ENCODE assay signal across 24 cellular contexts in genomic region chr3:8507496-8507895, GRCh38. TPM values are rescaled to one million over a fixed set of nuclear protein-coding genes. Genes with fewer than 3 reads are reported as not detected.
DNase-seq lines count a peak whose midpoint lies in the region; ATAC-seq and TF ChIP-seq lines count a peak whose summit lies in the region.
"Had no signal": no experiment of that assay in that cellular context is flagged by ENCODE, and none has a peak within 500 bp of the region (broad histone marks: within the 10 kb centered on the region; RNA-seq: fewer than 3 reads in every experiment).

No MANE protein-coding gene starts in this region.

- no peaks in the 10 kb centered on the region for H3K36me3 Mint-ChIP-seq in activated CD4-positive, alpha-beta T cell treated with anti-CD3 and anti-CD28 coated beads for 36 hours (ENCODE audit: low read depth)
- H3K36me3 Mint-ChIP-seq in nephron (ENCODE audit: low read depth): peaks cover 18% of the 10 kb centered on the region
- H3K36me3 Mint-ChIP-seq: activated naive CD8-positive, alpha-beta T cell treated with anti-CD3 and anti-CD28 coated beads, Interleukin-2, amount 10 ng/mL, durations not matched to agents 7 days and 5 days had no signal

- no peak overlapping the region for H3K4me3 Mint-ChIP-seq in activated CD4-positive, alpha-beta T cell treated with anti-CD3 and anti-CD28 coated beads for 36 hours
- H3K4me3 Mint-ChIP-seq in nephron: no peak overlapping the region
- H3K4me3 Mint-ChIP-seq: activated naive CD8-positive, alpha-beta T cell treated with anti-CD3 and anti-CD28 coated beads, Interleukin-2, amount 10 ng/mL, durations not matched to agents 7 days and 5 days; type B pancreatic cell had no signal

- peaks cover 20% of the 10 kb centered on the region for H3K4me1 Mint-ChIP-seq in activated CD4-positive, alpha-beta T cell treated with anti-CD3 and anti-CD28 coated beads for 36 hours
- H3K4me1 Mint-ChIP-seq in nephron: peaks cover 76% of the 10 kb centered on the region
- H3K4me1 Mint-ChIP-seq: activated naive CD8-positive, alpha-beta T cell treated with anti-CD3 and anti-CD28 coated beads, Interleukin-2, amount 10 ng/mL, durations not matched to agents 7 days and 5 days had no signal

- 36 to 37% methylated on average over 3 of the region's 3 CpGs for WGBS in aorta, 2 donors

- ATAC-seq in activated CD4-positive, alpha-beta T cell treated with anti-CD3 and anti-CD28 coated beads for 36 hours: peak; percentile 14
- ATAC-seq in Panc1: no peak
- ATAC-seq in aorta (ENCODE audit: low FRiP score): no peak
- ATAC-seq in HG02981 (IDR thresholded peaks at IDR 0.05; ENCODE audit: unreplicated experiment): no peak
- ATAC-seq: stimulated activated naive CD8-positive, alpha-beta T cell treated with anti-CD3 and anti-CD28 coated beads, Interleukin-15, Interleukin-2, amounts not matched to agents 100 U/mL and 50 U/mL, for 24 hours had no signal

- CTCF ChIA-PET in activated CD4-positive, alpha-beta T cell treated with anti-CD3 and anti-CD28 coated beads for 36 hours (lab: Charles Lee): no interaction called here
- CTCF ChIA-PET in Panc1 (lab: Charles Lee): no interaction called here

- no peaks in the 10 kb centered on the region for H3K9me3 Mint-ChIP-seq in activated CD4-positive, alpha-beta T cell treated with anti-CD3 and anti-CD28 coated beads for 36 hours (ENCODE audit: low read depth)
- H3K9me3 Mint-ChIP-seq in nephron: no peaks in the 10 kb centered on the region
- H3K9me3 Mint-ChIP-seq: activated naive CD8-positive, alpha-beta T cell treated with anti-CD3 and anti-CD28 coated beads, Interleukin-2, amount 10 ng/mL, durations not matched to agents 7 days and 5 days had no signal

- H3K36me3 ChIP-seq in Panc1 (ENCODE audit: control insufficient read depth, insufficient read depth, low read length) (no peaks in the 10 kb centered on the region; the same call in 1 of the 2 replicates), aorta (ENCODE audit: control insufficient read depth in 1 of 2, insufficient read depth in 2 of 2, low read length in 1 of 2) (peaks cover 4 to 8% of the 10 kb centered on the region in 2 donors)
- H3K36me3 ChIP-seq: BE2C had no signal

- H3K4me3 ChIP-seq in Panc1 (ENCODE audit: low read depth in 2 of 2, low read length in 2 of 2): no peak overlapping the region
- peak overlapping the region; percentile 60 to 92 for H3K4me3 ChIP-seq in aorta (ENCODE audit: low read length in 2 of 2)
- H3K4me3 ChIP-seq: GM23248 had no signal

- no peak for DNase-seq in activated CD4-positive, alpha-beta T cell treated with anti-CD3 and anti-CD28 coated beads for 36 hours
- DNase-seq in activated CD4-positive, alpha-beta T cell treated with anti-CD3 and anti-CD28 coated beads, Interleukin-2, amount 50 U/mL, for 48 hours: no peak
- no peak for DNase-seq in Panc1 (ENCODE audit: low read depth, low spot score)
- DNase-seq in aorta: no peak
- DNase-seq in stimulated activated CD4-positive, alpha-beta T cell treated with anti-CD3 and anti-CD28 coated beads, Interleukin-4, amount 100 ng/mL, for 4 hours: no peak
- no peak for DNase-seq in activated naive CD4-positive, alpha-beta T cell (lab: John Stamatoyannopoulos, UW)
- DNase-seq: activated CD4-positive, alpha-beta T cell treated with anti-CD3 and anti-CD28 coated beads for 1 hour; activated naive CD8-positive, alpha-beta T cell treated with anti-CD3 and anti-CD28 coated beads, Interleukin-2, amount 10 ng/mL, durations not matched to agents 7 days and 5 days; BE2C; Calu3; caudate nucleus; EL; GM23248; Kasumi-1; NCI-H1092; NCI-H2081 treated with DMSO at 0.1 percent for 48 hours; NCI-H510A treated with DMSO at 0.1 percent for 48 hours; retina; stimulated activated naive CD8-positive, alpha-beta T cell treated with anti-CD3 and anti-CD28 coated beads, Interleukin-15, Interleukin-2, amounts not matched to agents 100 U/mL and 50 U/mL, for 24 hours had no signal

- in situ Hi-C loops in Panc1 (cut with HindIII; ENCODE audit: low pct_unique_long_range_greater_than_20kb, low sequenced_read_pairs): no loop called here

- H3K27me3 ChIP-seq in Panc1 (ENCODE audit: control insufficient read depth, insufficient read depth, low read length) (no peaks in the 10 kb centered on the region), aorta (ENCODE audit: control insufficient read depth in 1 of 2, insufficient read depth in 2 of 2, low read length in 1 of 2) (no peaks in the 10 kb centered on the region)
- H3K27me3 ChIP-seq: BE2C had no signal

- H3K27ac ChIP-seq in Panc1 (ENCODE audit: low read length) (peak overlapping the region; percentile 29; the same call in 1 of the 2 replicates), aorta (ENCODE audit: low read depth in 1 of 2, low read length in 2 of 2) (peak overlapping the region; percentile 18 to 52)
- H3K27ac ChIP-seq: 22Rv1, RWPE1 had no signal

- POLR2A ChIA-PET in activated CD4-positive, alpha-beta T cell treated with anti-CD3 and anti-CD28 coated beads for 36 hours (lab: Charles Lee): no interaction called here
- POLR2A ChIA-PET in Panc1 (lab: Charles Lee): no interaction called here

- no peak for TF ChIP-seq CTCF in Panc1 (IDR thresholded peaks at IDR 0.05)
- no peak for TF ChIP-seq CTCF in nephron (IDR thresholded peaks at IDR 0.05; ENCODE audit: unreplicated experiment in 3 of 3)

- H3K27me3 Mint-ChIP-seq in activated CD4-positive, alpha-beta T cell treated with anti-CD3 and anti-CD28 coated beads for 36 hours: peaks cover under 1% of the 10 kb centered on the region
- H3K27me3 Mint-ChIP-seq in nephron (ENCODE audit: low read depth): no peaks in the 10 kb centered on the region
- H3K27me3 Mint-ChIP-seq: type B pancreatic cell had no signal

- BruUV-seq in Panc1 (replicated peaks; lab: Mats Ljungman, UMichigan): no TSS peak

- no peak overlapping the region for H3K27ac Mint-ChIP-seq in activated CD4-positive, alpha-beta T cell treated with anti-CD3 and anti-CD28 coated beads for 36 hours
- peak overlapping the region in 2 of 3 experiments; percentile 80 to 87 for H3K27ac Mint-ChIP-seq in nephron
- H3K27ac Mint-ChIP-seq: activated naive CD8-positive, alpha-beta T cell treated with anti-CD3 and anti-CD28 coated beads, Interleukin-2, amount 10 ng/mL, durations not matched to agents 7 days and 5 days; type B pancreatic cell had no signal

- H3K4me1 ChIP-seq in Panc1 (ENCODE audit: control insufficient read depth, insufficient read depth, low read length) (peaks cover 58% of the 10 kb centered on the region), aorta (ENCODE audit: control insufficient read depth in 1 of 2, insufficient read depth in 2 of 2, low read length in 2 of 2) (peaks cover 6 to 19% of the 10 kb centered on the region in 2 donors)

- H3K9me3 ChIP-seq in Panc1 (ENCODE audit: control insufficient read depth, insufficient read depth, low read depth, low read length): no peaks in the 10 kb centered on the region
- H3K9me3 ChIP-seq in aorta (ENCODE audit: control insufficient read depth, low read length): no peaks in the 10 kb centered on the region
- H3K9me3 ChIP-seq: BE2C had no signal

- intact Hi-C loops in activated CD4-positive, alpha-beta T cell treated with anti-CD3 and anti-CD28 coated beads for 36 hours (cut with DNase I, micrococcal nuclease): no loop called here
- intact Hi-C loops in Panc1 (cut with micrococcal nuclease; ENCODE audit: unreplicated experiment) (no loop called here), aorta (cut with DNase I) (loop anchor here in 1 of 2 donors (5.0 kb wide), 2 partner anchors 45 to 100 kb away; no protein-coding TSS in a partner anchor)

RNA-seq across cellular contexts. Expression of gene LMCD1, which starts 5.9 kb away (rescaled TPM):
- 1 to 10 TPM; 3.1 to 4.9 TPM for total RNA-seq in activated CD4-positive, alpha-beta T cell treated with anti-CD3 and anti-CD28 coated beads for 36 hours
- total RNA-seq in Panc1 (2021; ENCODE audit: unreplicated experiment) (24.8 TPM), aorta (1,000 to 10,000 TPM in 1 of 2 donors, 100 to 1,000 TPM in 1; 192 to 1,289 TPM)
- 37.8 TPM for polyA plus RNA-seq in Panc1 (2012; ENCODE audit: insufficient read length)
- 100 to 1,000 TPM; 347 to 416 TPM for polyA plus RNA-seq in aorta

Comparison
In these comparisons a context has a peak if more than half of its experiments do, and no peak if none do; other contexts are left out.
1. H3K4me3 ChIP-seq: peak in aorta (2 of 2); none in Panc1 (0 of 2).